10 cellular contexts compared by ENCODE assay signal in the genomic region with DNA sequence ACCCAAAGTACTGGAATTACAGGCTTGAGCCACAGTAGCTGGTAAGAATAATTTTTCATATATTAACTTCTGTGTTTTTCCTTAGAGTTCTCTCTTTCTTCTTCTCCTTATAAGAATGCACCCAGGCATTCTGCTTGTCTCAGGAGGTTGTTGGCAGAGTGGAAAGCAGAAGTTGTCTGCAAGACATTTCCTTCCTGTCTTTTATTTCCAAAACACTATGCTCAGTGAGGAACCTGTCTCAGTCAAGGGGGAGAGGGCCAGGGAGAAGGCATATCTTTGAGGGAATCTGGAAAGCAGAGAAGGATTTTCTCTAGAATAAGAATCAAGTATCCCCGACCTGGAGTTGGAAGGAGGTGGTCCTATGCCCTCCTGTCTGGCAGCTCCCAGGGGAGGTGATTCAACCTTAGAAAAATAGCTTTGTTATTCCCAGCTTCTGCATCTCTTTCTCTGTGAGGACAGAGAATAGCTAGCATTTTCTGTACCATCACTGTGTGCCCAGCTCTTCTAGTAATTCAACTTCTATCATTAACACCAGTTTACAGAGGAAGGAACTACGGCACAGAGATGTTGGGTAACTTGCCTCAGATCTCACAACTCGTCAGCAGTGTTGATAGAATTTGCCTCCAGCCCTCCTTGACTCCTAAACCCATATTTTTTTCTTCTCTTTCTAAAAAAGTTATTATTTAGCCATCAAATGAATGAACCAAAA. TPM values are rescaled to one million over a fixed set of nuclear protein-coding genes. Genes with fewer than 3 reads are reported as not detected.
DNase-seq lines count a peak whose midpoint lies in the region; ATAC-seq and TF ChIP-seq lines count a peak whose summit lies in the region.
"Had no signal": no experiment of that assay in that cellular context is flagged by ENCODE, and none has a peak within 500 bp of the region (broad histone marks: within the 10 kb centered on the region; RNA-seq: fewer than 3 reads in every experiment).

No MANE protein-coding gene starts in this region.

- peak overlapping the region; percentile 42; the same call in 1 of the 2 replicates for H3K4me3 ChIP-seq in SK-N-MC
- no peak overlapping the region for H3K4me3 ChIP-seq in right cardiac atrium (ENCODE audit: low read length)
- no peak overlapping the region for H3K4me3 ChIP-seq in transverse colon
- no peak overlapping the region for H3K4me3 ChIP-seq in body of pancreas

- H3K27me3 Mint-ChIP-seq in activated naive CD4-positive, alpha-beta T cell treated with anti-CD3 and anti-CD28 coated beads, Interleukin-2, amount 50 U/mL, for 24 hours: no peaks in the 10 kb centered on the region

- H3K27ac Mint-ChIP-seq in activated naive CD4-positive, alpha-beta T cell treated with anti-CD3 and anti-CD28 coated beads, Interleukin-2, amount 50 U/mL, for 24 hours: peak overlapping the region; percentile 56

- no peak for TF ChIP-seq CTCF in transverse colon (IDR thresholded peaks at IDR 0.05)
- TF ChIP-seq CTCF in body of pancreas (IDR thresholded peaks at IDR 0.05): no peak

- ATAC-seq in right cardiac atrium (no peak), GM18870 (IDR thresholded peaks at IDR 0.05; ENCODE audit: unreplicated experiment) (no peak), body of pancreas (no peak)
- ATAC-seq: effector memory CD8-positive, alpha-beta T cell had no signal

- H3K9me3 ChIP-seq in SK-N-MC (ENCODE audit: low read depth, low read length) (no peaks in the 10 kb centered on the region), right cardiac atrium (ENCODE audit: control insufficient read depth, low read length) (no peaks in the 10 kb centered on the region), transverse colon (no peaks in the 10 kb centered on the region), body of pancreas (no peaks in the 10 kb centered on the region)

- no peak overlapping the region for H3K9ac ChIP-seq in SK-N-MC (ENCODE audit: insufficient read length)

- intact Hi-C loops in right cardiac atrium (cut with DNase I) (loop anchor here in 2 of 4 donors (10.0 kb wide), 2 partner anchors 48 to 62 kb away; no protein-coding TSS in a partner anchor), transverse colon (cut with DNase I; ENCODE audit: low total_unique reads) (no loop called here), body of pancreas (cut with DNase I) (no loop called here)

- DNase-seq in activated naive CD4-positive, alpha-beta T cell treated with Interleukin-2 at 50 U/mL for 16 hours: no peak
- DNase-seq in SK-N-MC (ENCODE audit: low read depth, low spot score) (no peak), right cardiac atrium (no peak), transverse colon (no peak), SHP77 treated with DMSO at 0.1 percent for 48 hours (lab: John Stamatoyannopoulos, UW) (no peak), body of pancreas (no peak)
- DNase-seq: effector memory CD8-positive, alpha-beta T cell; NCI-H1092 treated with DMSO at 0.1 percent for 48 hours had no signal

- no peak for TF ChIP-seq EP300 in transverse colon (IDR thresholded peaks at IDR 0.05; ENCODE audit: low read depth)

- H3K4me1 ChIP-seq in right cardiac atrium (ENCODE audit: control insufficient read depth, insufficient read depth, low read length) (peaks cover 6% of the 10 kb centered on the region), transverse colon (peaks cover 0 to 25% (median 13%) of the 10 kb centered on the region in 4 donors), body of pancreas (peaks cover 11% of the 10 kb centered on the region)

- no peak overlapping the region for H3K4me3 Mint-ChIP-seq in activated naive CD4-positive, alpha-beta T cell treated with anti-CD3 and anti-CD28 coated beads, Interleukin-2, amount 50 U/mL, for 24 hours
- H3K4me3 Mint-ChIP-seq: effector memory CD8-positive, alpha-beta T cell had no signal

- WGBS in right cardiac atrium: 63% methylated on average over 3 of the region's 3 CpGs
- WGBS in transverse colon (ENCODE audit: low coverage in 1 of 2), 2 donors: 74 to 76% methylated on average over 3 of the region's 3 CpGs
- 51 to 63% methylated on average over 3 of the region's 3 CpGs for WGBS in body of pancreas, 2 donors

- H3K36me3 ChIP-seq in SK-N-MC (ENCODE audit: insufficient read depth, low read length) (no peaks in the 10 kb centered on the region), transverse colon (no peaks in the 10 kb centered on the region), body of pancreas (replicated peaks in 1 of 2; ENCODE audit: insufficient read depth in 1 of 2, low read depth in 2 of 2) (no peaks in the 10 kb centered on the region)

- no peak for TF ChIP-seq POLR2A in transverse colon (IDR thresholded peaks at IDR 0.05)
- TF ChIP-seq POLR2A in body of pancreas (IDR thresholded peaks at IDR 0.05): peak in 1 of 3 donors; percentile 45

- in situ Hi-C loops in transverse colon (cut with MboI; ENCODE audit: low pct_ligation_motif_present in 1 of 4, low pct_unique_long_range_greater_than_20kb in 1 of 4, low sequenced_read_pairs in 3 of 4): no loop called here

- H3K9me3 Mint-ChIP-seq in activated naive CD4-positive, alpha-beta T cell treated with anti-CD3 and anti-CD28 coated beads, Interleukin-2, amount 50 U/mL, for 24 hours: no peaks in the 10 kb centered on the region
- H3K9me3 Mint-ChIP-seq: effector memory CD8-positive, alpha-beta T cell had no signal

- H3K27me3 ChIP-seq in right cardiac atrium (ENCODE audit: control insufficient read depth, insufficient read depth) (no peaks in the 10 kb centered on the region), transverse colon (no peaks in the 10 kb centered on the region), body of pancreas (no peaks in the 10 kb centered on the region)

- H3K36me3 Mint-ChIP-seq in activated naive CD4-positive, alpha-beta T cell treated with anti-CD3 and anti-CD28 coated beads, Interleukin-2, amount 50 U/mL, for 24 hours: peaks cover 2% of the 10 kb centered on the region

- peak overlapping the region; percentile 72 for H3K27ac ChIP-seq in SK-N-MC
- H3K27ac ChIP-seq in right cardiac atrium (ENCODE audit: low read length): peak overlapping the region; percentile 22
- H3K27ac ChIP-seq in transverse colon: peak overlapping the region; percentile 77 to 84 (median 79)
- H3K27ac ChIP-seq in body of pancreas: peak overlapping the region in 1 of 4 donors; percentile 49

- H3K4me1 Mint-ChIP-seq in activated naive CD4-positive, alpha-beta T cell treated with anti-CD3 and anti-CD28 coated beads, Interleukin-2, amount 50 U/mL, for 24 hours: peaks cover 42% of the 10 kb centered on the region

RNA-seq across cellular contexts. Expression of a gene that starts 3.8 kb away (rescaled TPM):
- total RNA-seq in right cardiac atrium: 10 to 100 TPM; 12.6 to 18.1 (median 14.2) TPM
- 5.0 TPM for polyA plus RNA-seq in right cardiac atrium
- 100 to 1,000 TPM in 1 of 4 donors, 10 to 100 TPM in 3; 11.1 to 151 (median 87.0) TPM for total RNA-seq in transverse colon
- total RNA-seq in body of pancreas: 10 to 100 TPM; 10.9 to 35.3 TPM
